9 cellular contexts compared by ENCODE assay signal in the genomic region with DNA sequence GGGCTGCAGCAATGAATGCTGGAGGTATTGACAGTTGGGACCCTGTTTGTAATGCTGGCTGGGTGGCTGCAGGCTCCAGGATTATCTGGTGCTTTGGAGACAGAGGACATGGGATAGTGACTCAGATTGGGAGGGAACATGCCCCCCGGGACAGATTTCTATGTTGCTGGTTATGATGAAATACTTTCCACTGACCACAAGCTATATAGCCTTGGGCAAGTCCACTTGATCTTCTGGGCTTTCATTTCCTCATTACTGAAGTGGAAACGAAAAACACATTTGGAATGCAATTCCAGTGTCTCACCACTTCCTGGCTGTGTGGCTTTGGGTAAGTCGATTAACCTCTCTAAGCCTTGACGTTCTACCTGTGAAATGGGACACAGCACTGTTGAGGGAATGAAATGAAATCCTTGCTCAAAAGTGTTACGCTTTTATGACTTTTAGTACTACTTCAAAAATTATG. TPM values are rescaled to one million over a fixed set of nuclear protein-coding genes. Genes with fewer than 3 reads are reported as not detected.
A peak's percentile ranks its signal among the peaks of the same experiment; 100 is the strongest.
DNase-seq lines count a peak whose midpoint lies in the region; ATAC-seq, FAIRE-seq and TF ChIP-seq lines count a peak whose summit lies in the region.
"Had no signal": no experiment of that assay in that cellular context is flagged by ENCODE, and none has a peak within 500 bp of the region (broad histone marks: within the 10 kb centered on the region; RNA-seq: fewer than 3 reads in every experiment).

No MANE protein-coding gene starts in this region.

- peak; percentile 31 for FAIRE-seq in GM12891 (lab: Jason Lieb, UNC)

- peaks cover 3% of the 10 kb centered on the region for H3K27me3 Mint-ChIP-seq in T-helper 1 cell treated with Interleukin-12 subunit alpha and Interleukin-12 subunit beta and Interleukin-4 antibody, amounts not matched to agents 30 μg/mL and 1 μg/mL, for 36 hours (ENCODE audit: low read depth)
- H3K27me3 Mint-ChIP-seq in T-cell, result no peaks in the 10 kb centered on the region

- TF ChIP-seq CTCF in foreskin keratinocyte (conservative IDR thresholded peaks at IDR 0.05), result no peak

- ATAC-seq in HG03457 (IDR thresholded peaks at IDR 0.05; ENCODE audit: unreplicated experiment) (peak; percentile 31), foreskin keratinocyte (peak; percentile 64), T-cell (replicated peaks in 1 of 4) (no peak), GM19455 (IDR thresholded peaks at IDR 0.05; ENCODE audit: unreplicated experiment) (no peak)
- ATAC-seq in stimulated activated effector memory CD8-positive, alpha-beta T cell treated with anti-CD3 and anti-CD28 coated beads, Interleukin-12 subunit alpha, Interleukin-12 subunit beta, amount 100 ng/mL, for 72 hours, result peak; percentile 42

- H3K4me3 Mint-ChIP-seq in T-helper 1 cell treated with Interleukin-12 subunit alpha and Interleukin-12 subunit beta and Interleukin-4 antibody, amounts not matched to agents 30 μg/mL and 1 μg/mL, for 36 hours, result peak overlapping the region; percentile 63
- no peak overlapping the region for H3K4me3 Mint-ChIP-seq in stimulated activated effector memory CD8-positive, alpha-beta T cell treated with anti-CD3 and anti-CD28 coated beads, Interleukin-12 subunit alpha, Interleukin-12 subunit beta, amount 100 ng/mL, for 72 hours
- H3K4me3 Mint-ChIP-seq in T-cell, result no peak overlapping the region
- H3K4me3 Mint-ChIP-seq: neural crest cell had no signal

- TF ChIP-seq POLR2A in GM12891 (IDR thresholded peaks at IDR 0.05; ENCODE audit: low read depth, low read length), result no peak

- peaks cover 52% of the 10 kb centered on the region for H3K4me1 Mint-ChIP-seq in T-helper 1 cell treated with Interleukin-12 subunit alpha and Interleukin-12 subunit beta and Interleukin-4 antibody, amounts not matched to agents 30 μg/mL and 1 μg/mL, for 36 hours (ENCODE audit: low read depth)
- H3K4me1 Mint-ChIP-seq in stimulated activated effector memory CD8-positive, alpha-beta T cell treated with anti-CD3 and anti-CD28 coated beads, Interleukin-12 subunit alpha, Interleukin-12 subunit beta, amount 100 ng/mL, for 72 hours, result peaks cover 26% of the 10 kb centered on the region
- peaks cover 35 to 46% (median 39%) of the 10 kb centered on the region in 3 donors for H3K4me1 Mint-ChIP-seq in T-cell

- no peaks in the 10 kb centered on the region for H3K27me3 ChIP-seq in foreskin keratinocyte

- peaks cover 3% of the 10 kb centered on the region for H3K9me3 Mint-ChIP-seq in T-helper 1 cell treated with Interleukin-12 subunit alpha and Interleukin-12 subunit beta and Interleukin-4 antibody, amounts not matched to agents 30 μg/mL and 1 μg/mL, for 36 hours
- H3K9me3 Mint-ChIP-seq in stimulated activated effector memory CD8-positive, alpha-beta T cell treated with anti-CD3 and anti-CD28 coated beads, Interleukin-12 subunit alpha, Interleukin-12 subunit beta, amount 100 ng/mL, for 72 hours, result no peaks in the 10 kb centered on the region
- no peaks in the 10 kb centered on the region for H3K9me3 Mint-ChIP-seq in T-cell
- H3K9me3 Mint-ChIP-seq: neural crest cell had no signal

- no peak overlapping the region for H3K27ac ChIP-seq in foreskin keratinocyte

- H3K36me3 Mint-ChIP-seq in T-helper 1 cell treated with Interleukin-12 subunit alpha and Interleukin-12 subunit beta and Interleukin-4 antibody, amounts not matched to agents 30 μg/mL and 1 μg/mL, for 36 hours (ENCODE audit: low read depth), result peaks cover 18% of the 10 kb centered on the region
- H3K36me3 Mint-ChIP-seq in stimulated activated effector memory CD8-positive, alpha-beta T cell treated with anti-CD3 and anti-CD28 coated beads, Interleukin-12 subunit alpha, Interleukin-12 subunit beta, amount 100 ng/mL, for 72 hours, result no peaks in the 10 kb centered on the region
- H3K36me3 Mint-ChIP-seq in T-cell, result no peaks in the 10 kb centered on the region

- peaks cover 9% of the 10 kb centered on the region for H3K4me1 ChIP-seq in foreskin keratinocyte

- CTCF ChIA-PET in T-cell (lab: Charles Lee), result no interaction called here

- POLR2A ChIA-PET in T-cell (lab: Charles Lee), result no interaction called here

- H3K27ac Mint-ChIP-seq in T-helper 1 cell treated with Interleukin-12 subunit alpha and Interleukin-12 subunit beta and Interleukin-4 antibody, amounts not matched to agents 30 μg/mL and 1 μg/mL, for 36 hours, result peak overlapping the region; percentile 2
- H3K27ac Mint-ChIP-seq in stimulated activated effector memory CD8-positive, alpha-beta T cell treated with anti-CD3 and anti-CD28 coated beads, Interleukin-12 subunit alpha, Interleukin-12 subunit beta, amount 100 ng/mL, for 72 hours, result no peak overlapping the region
- no peak overlapping the region for H3K27ac Mint-ChIP-seq in T-cell

- DNase-seq in GM12891 (ENCODE audit: insufficient read length, low spot score) (no peak), foreskin keratinocyte (peak; percentile 66 to 83), OCI-M2 (lab: John Stamatoyannopoulos, UW; ENCODE audit: unreplicated experiment) (no peak), T-cell (no peak)
- no peak for DNase-seq in stimulated activated effector memory CD8-positive, alpha-beta T cell treated with anti-CD3 and anti-CD28 coated beads, Interleukin-12 subunit alpha, Interleukin-12 subunit beta, amount 100 ng/mL, for 72 hours (ENCODE audit: low spot score in 2 of 2)

TF ChIP-seq in GM12891, 5 proteins besides CTCF, POLR2A, EP300 and RAD21:
- TF ChIP-seq PAX5 (IDR thresholded peaks at IDR 0.05; ENCODE audit: insufficient read depth, low read length, severe bottlenecking), result no peak
- peak; percentile 35 for TF ChIP-seq POU2F2 (IDR thresholded peaks at IDR 0.05; ENCODE audit: low read depth, low read length)
- TF ChIP-seq SPI1 (IDR thresholded peaks at IDR 0.05; ENCODE audit: low read depth, low read length), result peak; percentile 95

RNA-seq across cellular contexts. Expression of gene TPCN1, which starts 6.3 kb away (rescaled TPM):
- polyA plus RNA-seq in GM12891 (2012; ENCODE audit: low read depth, missing spikeins), result 16.4 TPM
- total RNA-seq in foreskin keratinocyte (14.3 and 15.9 TPM in 2 replicates), T-cell (10 to 100 TPM; 58.8 to 81.6 (median 73.5) TPM)
- polyA plus RNA-seq in foreskin keratinocyte, result 8.9 and 10.5 TPM in 2 replicates

RNA-seq across cellular contexts. Expression of gene RITA1, which starts 29.4 kb away (rescaled TPM):
- polyA plus RNA-seq in GM12891 (2012; ENCODE audit: low read depth, missing spikeins), result 15.9 TPM
- total RNA-seq in foreskin keratinocyte (24.3 and 27.0 TPM in 2 replicates), T-cell (10 to 100 TPM in 3 of 5 donors, 1 to 10 TPM in 2; 7.8 to 17.8 (median 13.8) TPM)
- 26.3 and 27.2 TPM in 2 replicates for polyA plus RNA-seq in foreskin keratinocyte

RNA-seq across cellular contexts. Expression of gene DDX54, which starts 29.7 kb away (rescaled TPM):
- 48.2 TPM for polyA plus RNA-seq in GM12891 (2012; ENCODE audit: low read depth, missing spikeins)
- total RNA-seq in foreskin keratinocyte (64.7 and 66.8 TPM in 2 replicates), T-cell (10 to 100 TPM; 86.1 to 100.0 (median 88.0) TPM)
- polyA plus RNA-seq in foreskin keratinocyte, result 95.1 and 95.8 TPM in 2 replicates

Comparison
In these comparisons a context has a peak if more than half of its experiments do, and no peak if none do; other contexts are left out.
1. DNase-seq: peak in foreskin keratinocyte (2 of 2); none in GM12891 (single experiment), stimulated activated effector memory CD8-positive, alpha-beta T cell treated with anti-CD3 and anti-CD28 coated beads, Interleukin-12 subunit alpha, Interleukin-12 subunit beta, amount 100 ng/mL, for 72 hours (0 of 2), OCI-M2 (single experiment) and T-cell (0 of 34).
2. ATAC-seq: peak in HG03457 (single experiment), foreskin keratinocyte (single experiment) and stimulated activated effector memory CD8-positive, alpha-beta T cell treated with anti-CD3 and anti-CD28 coated beads, Interleukin-12 subunit alpha, Interleukin-12 subunit beta, amount 100 ng/mL, for 72 hours (single experiment); none in T-cell (0 of 4) and GM19455 (single experiment).